ENCODE assay signal across 16 cellular contexts in genomic region chr11:27514558-27514957, GRCh38. TPM values are rescaled to one million over a fixed set of nuclear protein-coding genes. Genes with fewer than 3 reads are reported as not detected.
DNase-seq lines count a peak whose midpoint lies in the region; ATAC-seq, FAIRE-seq and TF ChIP-seq lines count a peak whose summit lies in the region.
"Had no signal": no experiment of that assay in that cellular context is flagged by ENCODE, and none has a peak within 500 bp of the region (broad histone marks: within the 10 kb centered on the region; RNA-seq: fewer than 3 reads in every experiment).

No MANE protein-coding gene starts in this region.

- H3K9me3 ChIP-seq in liver (ENCODE audit: control insufficient read depth in 4 of 4, low read length in 3 of 4) (no peaks in the 10 kb centered on the region), HepG2 (ENCODE audit: low read length) (no peaks in the 10 kb centered on the region)

- POLR2A ChIA-PET in HepG2 (lab: Yijun Ruan, JAX) = no interaction called here

- FAIRE-seq in HepG2 (lab: Jason Lieb, UNC) = no peak

- TF ChIP-seq EP300 in HepG2 (IDR thresholded peaks at IDR 0.05; ENCODE audit: low read depth in 2 of 2, low read length in 2 of 2) = no peak
- no peak for TF ChIP-seq EP300 in HepG2 (CRISPR knock-in tag; IDR thresholded peaks at IDR 0.05; ENCODE audit: borderline replicate concordance)

- TF ChIP-seq CTCF in liver (IDR thresholded peaks at IDR 0.05; ENCODE audit: low read depth, low read length, missing input control) (no peak), HepG2 (CRISPR knock-in tag; IDR thresholded peaks at IDR 0.05) (no peak), astrocyte of the cerebellum (IDR thresholded peaks at IDR 0.05; ENCODE audit: low read depth, low read length, missing control alignments) (no peak), GM13977 (IDR thresholded peaks at IDR 0.05; ENCODE audit: extremely low read depth, insufficient read depth, missing control alignments) (no peak)

- no peaks in the 10 kb centered on the region for H3K4me1 Mint-ChIP-seq in T-helper 2 cell treated with Interferon-gamma antibody and Interleukin-4, amounts not matched to agents 5 μg/mL and 100 μg/mL, for 36 hours (ENCODE audit: low read depth)
- H3K4me1 Mint-ChIP-seq: central memory CD8-positive, alpha-beta T cell; IgD-negative memory B cell had no signal

- H3K4me3 ChIP-seq in liver (ENCODE audit: low read depth in 1 of 3, low read length in 3 of 3) (no peak overlapping the region), HepG2 (replicated peaks in 1 of 3; ENCODE audit: insufficient read depth in 1 of 3, low read depth in 2 of 3, low read length in 3 of 3) (no peak overlapping the region), astrocyte of the cerebellum (ENCODE audit: low read depth, low read length) (no peak overlapping the region)
- H3K4me3 ChIP-seq: left lung, smooth muscle cell had no signal

- no TSS peak for BruUV-seq in HepG2 (replicated peaks; lab: Mats Ljungman, UMichigan)

- H3K36me3 ChIP-seq in liver (ENCODE audit: control insufficient read depth in 4 of 4, insufficient read depth in 3 of 4, low read depth in 1 of 4, low read length in 3 of 4) = no peaks in the 10 kb centered on the region
- no peaks in the 10 kb centered on the region for H3K36me3 ChIP-seq in HepG2 (replicated peaks in 1 of 2; ENCODE audit: control insufficient read depth in 1 of 2, insufficient read depth in 2 of 2, low read length in 2 of 2)
- H3K36me3 ChIP-seq: left lung, WERI-Rb-1 had no signal

- H3K9me3 Mint-ChIP-seq in T-helper 2 cell treated with Interferon-gamma antibody and Interleukin-4, amounts not matched to agents 5 μg/mL and 100 μg/mL, for 36 hours = no peaks in the 10 kb centered on the region
- H3K9me3 Mint-ChIP-seq: central memory CD8-positive, alpha-beta T cell had no signal

- no peak overlapping the region for H2AFZ ChIP-seq in HepG2 (ENCODE audit: low read length)

- H3K4me1 ChIP-seq in liver (ENCODE audit: control insufficient read depth in 4 of 4, insufficient read depth in 4 of 4, low read length in 3 of 4) (peaks cover 0 to 11% (median 6%) of the 10 kb centered on the region in 4 donors), HepG2 (ENCODE audit: insufficient read depth, low read length) (peaks cover 16% of the 10 kb centered on the region)
- H3K4me1 ChIP-seq: left lung had no signal

- no peak overlapping the region for H3K4me2 ChIP-seq in HepG2 (ENCODE audit: low read depth, low read length)
- H3K4me2 ChIP-seq: smooth muscle cell had no signal

- in situ Hi-C loops in HepG2 (cut with HindIII; ENCODE audit: extremely low pct_ligation_motif_present, low pct_unique_long_range_greater_than_20kb) (no loop called here), astrocyte of the cerebellum (cut with HindIII; ENCODE audit: low sequenced_read_pairs) (no loop called here), GM13977 (cut with MboI; ENCODE audit: low pct_unique_long_range_greater_than_20kb, low sequenced_read_pairs, unreplicated experiment) (no loop called here)

- H3K27ac ChIP-seq in liver (ENCODE audit: low read depth in 1 of 2, low read length in 2 of 2) = peak overlapping the region; percentile 85 to 87
- H3K27ac ChIP-seq in HepG2 (ENCODE audit: extremely low read length, insufficient read depth, low read length) = no peak overlapping the region
- H3K27ac ChIP-seq: left lung, WERI-Rb-1 had no signal

- H3K4me3 Mint-ChIP-seq in T-helper 2 cell treated with Interferon-gamma antibody and Interleukin-4, amounts not matched to agents 5 μg/mL and 100 μg/mL, for 36 hours = no peak overlapping the region
- H3K4me3 Mint-ChIP-seq: central memory CD8-positive, alpha-beta T cell; IgD-negative memory B cell had no signal

- H3K27ac Mint-ChIP-seq in T-helper 2 cell treated with Interferon-gamma antibody and Interleukin-4, amounts not matched to agents 5 μg/mL and 100 μg/mL, for 36 hours = no peak overlapping the region
- H3K27ac Mint-ChIP-seq: IgD-negative memory B cell had no signal

- intact Hi-C loops in HepG2 (cut with micrococcal nuclease; ENCODE audit: unreplicated experiment) = no loop called here
- intact Hi-C loops in left ventricle myocardium superior (cut with micrococcal nuclease) = no loop called here

- H4K20me1 ChIP-seq in HepG2 (ENCODE audit: insufficient read depth, low read length) = no peaks in the 10 kb centered on the region

- no peak for ATAC-seq in HepG2
- ATAC-seq in left ventricle myocardium superior = peak; percentile 84
- no peak for ATAC-seq in GM21529 (IDR thresholded peaks at IDR 0.05; ENCODE audit: unreplicated experiment)
- ATAC-seq: left lung had no signal

- H3K36me3 Mint-ChIP-seq in T-helper 2 cell treated with Interferon-gamma antibody and Interleukin-4, amounts not matched to agents 5 μg/mL and 100 μg/mL, for 36 hours (ENCODE audit: low read depth) = no peaks in the 10 kb centered on the region
- H3K36me3 Mint-ChIP-seq: IgD-negative memory B cell had no signal

- no peaks in the 10 kb centered on the region for H3K79me2 ChIP-seq in HepG2 (ENCODE audit: insufficient read depth, low read length)

- H3K9ac ChIP-seq in liver (ENCODE audit: low read depth in 1 of 2, low read length in 2 of 2) (no peak overlapping the region), HepG2 (ENCODE audit: insufficient read depth, low read depth, low read length) (no peak overlapping the region)

- peaks cover 2% of the 10 kb centered on the region for H3K27me3 Mint-ChIP-seq in T-helper 2 cell treated with Interferon-gamma antibody and Interleukin-4, amounts not matched to agents 5 μg/mL and 100 μg/mL, for 36 hours (ENCODE audit: low read depth)
- H3K27me3 Mint-ChIP-seq: IgD-negative memory B cell had no signal

- 37% methylated on average over 4 of the region's 4 CpGs for WGBS in liver
- WGBS in HepG2 (ENCODE audit: low lambda C conversion rate) = 42% methylated on average over 4 of the region's 4 CpGs

- CTCF ChIA-PET in HepG2 (lab: Yijun Ruan, JAX; ENCODE audit: low intra/inter-chr PET ratio, low total read pairs) = no interaction called here

- TF ChIP-seq RAD21 in liver (IDR thresholded peaks at IDR 0.05) = peak in 1 of 2 donors; percentile 25
- no peak for TF ChIP-seq RAD21 in HepG2 (CRISPR knock-in tag; IDR thresholded peaks at IDR 0.05)

- DNase-seq in HepG2 (ENCODE audit: low spot score) (no peak), astrocyte of the cerebellum (ENCODE audit: low read depth) (peak; percentile 82), left ventricle myocardium superior (no peak), GM13977 (ENCODE audit: low spot score) (no peak), dedifferentiated amniotic fluid mesenchymal stem cell (ENCODE audit: extremely low spot score) (no peak)
- DNase-seq in T-helper 2 cell treated with Interferon-gamma antibody and Interleukin-4, amounts not matched to agents 5 μg/mL and 100 μg/mL, for 36 hours (ENCODE audit: low spot score) = no peak
- DNase-seq: activated naive CD4-positive, alpha-beta T cell; left lung; NCI-H1417; NCI-H226; WERI-Rb-1 had no signal

- no peak for TF ChIP-seq POLR2A in HepG2 (IDR thresholded peaks at IDR 0.05; ENCODE audit: insufficient read depth in 1 of 2, low read depth in 2 of 2, low read length in 2 of 2)

- H3K27me3 ChIP-seq in liver (ENCODE audit: control insufficient read depth in 4 of 4, insufficient read depth in 4 of 4, low read length in 3 of 4) (no peaks in the 10 kb centered on the region), HepG2 (ENCODE audit: control insufficient read depth in 1 of 2, insufficient read depth in 2 of 2, low read length in 2 of 2) (no peaks in the 10 kb centered on the region)
- H3K27me3 ChIP-seq: left lung had no signal

RNA-seq across cellular contexts. Expression of gene LIN7C, which starts 8.0 kb away (rescaled TPM):
- total RNA-seq in liver = 10 to 100 TPM; 37.7 to 43.7 TPM
- 10 to 100 TPM in 1 of 2 donors, 1 to 10 TPM in 1; 5.2 to 14.0 TPM for polyA plus RNA-seq in liver
- 37.2 and 65.8 TPM in 2 replicates for total RNA-seq in HepG2 (2016; rRNA removed; fragmentation: Illumina TruSeq; extraction: Trizol)
- total RNA-seq in HepG2 (2016; cell fraction: cytosol; rRNA removed; fragmentation: Illumina TruSeq; extraction: Trizol; ENCODE audit: low read depth) = 2.5 and 2.7 TPM in 2 replicates
- total RNA-seq in HepG2 (2016; cell fraction: insoluble cytoplasmic fraction; rRNA removed; fragmentation: Illumina TruSeq; extraction: Trizol) = 38.6 and 65.0 TPM in 2 replicates
- 15.9 and 19.0 TPM in 2 replicates for total RNA-seq in HepG2 (2016; cell fraction: membrane; rRNA removed; fragmentation: Illumina TruSeq; extraction: Trizol)
- 24.0 and 25.6 TPM in 2 replicates for total RNA-seq in HepG2 (2016; cell fraction: nucleus; rRNA removed; fragmentation: Illumina TruSeq; extraction: Trizol)
- 12.7 and 14.8 TPM in 2 replicates for polyA plus RNA-seq in HepG2 (2011; rRNA removed)
- polyA plus RNA-seq in HepG2 (2011; cell fraction: cytosol; rRNA removed) = 7.8 and 14.4 TPM in 2 replicates
- 4.2 and 7.4 TPM in 2 replicates for polyA plus RNA-seq in HepG2 (2011; cell fraction: nucleus; rRNA removed)
- 10.3 and 13.4 TPM in 2 replicates for polyA plus RNA-seq in HepG2 (2012)
- polyA plus RNA-seq in HepG2 (2016; cell fraction: cytosol; fragmentation: Illumina TruSeq; extraction: Trizol; ENCODE audit: low read depth) = 0.89 and 0.90 TPM in 2 replicates
- 27.1 and 30.5 TPM in 2 replicates for polyA plus RNA-seq in HepG2 (2016; cell fraction: insoluble cytoplasmic fraction; fragmentation: Illumina TruSeq; extraction: Trizol; ENCODE audit: low read depth)
- 4.4 and 4.8 TPM in 2 replicates for polyA plus RNA-seq in HepG2 (2016; cell fraction: membrane; fragmentation: Illumina TruSeq; extraction: Trizol; ENCODE audit: low read depth)
- polyA plus RNA-seq in HepG2 (2016; cell fraction: nucleus; fragmentation: Illumina TruSeq; extraction: Trizol; ENCODE audit: insufficient read depth, low read depth) = 17.5 and 19.5 TPM in 2 replicates
- polyA minus RNA-seq in HepG2 (2011; rRNA and poly(A)+ RNA removed; ENCODE audit: low replicate concordance) = 6.7 and 16.3 TPM in 2 replicates
- polyA minus RNA-seq in HepG2 (2011; cell fraction: cytosol; rRNA and poly(A)+ RNA removed) = 18.3 and 20.3 TPM in 2 replicates
- polyA minus RNA-seq in HepG2 (2011; cell fraction: nucleus; rRNA and poly(A)+ RNA removed) = 29.6 and 31.1 TPM in 2 replicates
- 18.3 TPM for total RNA-seq in left ventricle myocardium superior

RNA-seq across cellular contexts. Expression of gene LGR4, which starts 42.0 kb away (rescaled TPM):
- total RNA-seq in liver (10 to 100 TPM; 64.7 to 95.3 TPM), HepG2 (2016; rRNA removed; fragmentation: Illumina TruSeq; extraction: Trizol) (51.4 and 68.7 TPM in 2 replicates), left ventricle myocardium superior (43.5 TPM)
- polyA plus RNA-seq in liver (10 to 100 TPM; 13.7 to 20.4 TPM), HepG2 (2011; rRNA removed) (42.1 and 43.8 TPM in 2 replicates)
- 8.1 and 10.5 TPM in 2 replicates for total RNA-seq in HepG2 (2016; cell fraction: cytosol; rRNA removed; fragmentation: Illumina TruSeq; extraction: Trizol; ENCODE audit: low read depth)
- 51.6 and 65.3 TPM in 2 replicates for total RNA-seq in HepG2 (2016; cell fraction: insoluble cytoplasmic fraction; rRNA removed; fragmentation: Illumina TruSeq; extraction: Trizol)
- total RNA-seq in HepG2 (2016; cell fraction: membrane; rRNA removed; fragmentation: Illumina TruSeq; extraction: Trizol) = 23.6 and 26.4 TPM in 2 replicates
- 111 and 112 TPM in 2 replicates for total RNA-seq in HepG2 (2016; cell fraction: nucleus; rRNA removed; fragmentation: Illumina TruSeq; extraction: Trizol)
- polyA plus RNA-seq in HepG2 (2011; cell fraction: cytosol; rRNA removed) = 21.7 and 35.6 TPM in 2 replicates
- 35.4 and 41.4 TPM in 2 replicates for polyA plus RNA-seq in HepG2 (2011; cell fraction: nucleus; rRNA removed)
- 45.1 and 63.2 TPM in 2 replicates for polyA plus RNA-seq in HepG2 (2012)
- polyA plus RNA-seq in HepG2 (2016; cell fraction: cytosol; fragmentation: Illumina TruSeq; extraction: Trizol; ENCODE audit: low read depth) = 1.6 TPM in 2 replicates
- 39.9 and 43.3 TPM in 2 replicates for polyA plus RNA-seq in HepG2 (2016; cell fraction: insoluble cytoplasmic fraction; fragmentation: Illumina TruSeq; extraction: Trizol; ENCODE audit: low read depth)
- 7.6 and 7.9 TPM in 2 replicates for polyA plus RNA-seq in HepG2 (2016; cell fraction: membrane; fragmentation: Illumina TruSeq; extraction: Trizol; ENCODE audit: low read depth)
- polyA plus RNA-seq in HepG2 (2016; cell fraction: nucleus; fragmentation: Illumina TruSeq; extraction: Trizol; ENCODE audit: insufficient read depth, low read depth) = 106 and 117 TPM in 2 replicates
- polyA minus RNA-seq in HepG2 (2011; rRNA and poly(A)+ RNA removed; ENCODE audit: low replicate concordance) = 187 and 243 TPM in 2 replicates
- 60.2 and 70.2 TPM in 2 replicates for polyA minus RNA-seq in HepG2 (2011; cell fraction: cytosol; rRNA and poly(A)+ RNA removed)
- polyA minus RNA-seq in HepG2 (2011; cell fraction: nucleus; rRNA and poly(A)+ RNA removed) = 201 and 210 TPM in 2 replicates
